Comparison of ENCODE assay signal across 1 cellular context in genomic region chr19:18470153-18470552, GRCh38.
TF ChIP-seq lines count a peak whose summit lies in the region.

No MANE protein-coding gene starts in this region.

TF ChIP-seq in GM12878, 131 proteins besides CTCF, POLR2A, EP300 and RAD21:
- peak; percentile 58 for TF ChIP-seq NR2C1 (IDR thresholded peaks at IDR 0.05)
- peak; percentile 36; the same call in 1 of the 2 replicates for TF ChIP-seq SMC3 (IDR thresholded peaks at IDR 0.05; ENCODE audit: borderline replicate concordance, low read length)
- TF ChIP-seq NR2F1 (conservative IDR thresholded peaks at IDR 0.05): peak; percentile 91
- TF ChIP-seq TCF7 (IDR thresholded peaks at IDR 0.05; ENCODE audit: borderline replicate concordance): no peak
- no peak for TF ChIP-seq RUNX3 (IDR thresholded peaks at IDR 0.05; ENCODE audit: low read length)
